In genomic region chr2:69615969-69616368, GRCh38 we compare ENCODE assay signal across 15 cellular contexts. TPM values are rescaled to one million over a fixed set of nuclear protein-coding genes. Genes with fewer than 3 reads are reported as not detected.
DNase-seq lines count a peak whose midpoint lies in the region; ATAC-seq lines count a peak whose summit lies in the region.
"Had no signal": no experiment of that assay in that cellular context is flagged by ENCODE, and none has a peak within 500 bp of the region (broad histone marks: within the 10 kb centered on the region; RNA-seq: fewer than 3 reads in every experiment).

No MANE protein-coding gene starts in this region.

- no peak overlapping the region for H3K4me2 ChIP-seq in trophoblast cell (ENCODE audit: low read length)
- H3K4me2 ChIP-seq: A549 had no signal

- no peak overlapping the region for H3K4ac ChIP-seq in trophoblast cell (ENCODE audit: low read depth, low read length)

- H3K4me3 Mint-ChIP-seq in activated CD4-positive, alpha-beta T cell treated with anti-CD3 and anti-CD28 coated beads, Interleukin-2, amount 10 ng/mL, durations not matched to agents 24 days and 14 days, result no peak overlapping the region
- H3K4me3 Mint-ChIP-seq: dendritic cell treated with granulocyte-macrophage colony-stimulating factor and Interleukin-4, amounts not matched to agents 40 ng/mL and 50 ng/mL, for 4 days had no signal

- H3K27ac ChIP-seq in trophoblast cell (ENCODE audit: low read depth, low read length) (peak overlapping the region; percentile 77), right cardiac atrium (ENCODE audit: low read length) (no peak overlapping the region)
- H3K27ac ChIP-seq: A549, SK-N-MC, skin epidermis had no signal

- H4K12ac ChIP-seq in trophoblast cell (ENCODE audit: low read depth, low read length), result no peak overlapping the region

- H3K79me1 ChIP-seq in trophoblast cell (ENCODE audit: low read length), result peaks cover 13% of the 10 kb centered on the region

- H3K9me3 Mint-ChIP-seq in activated CD4-positive, alpha-beta T cell treated with anti-CD3 and anti-CD28 coated beads, Interleukin-2, amount 10 ng/mL, durations not matched to agents 24 days and 14 days, result peaks cover 16% of the 10 kb centered on the region
- H3K9me3 Mint-ChIP-seq: dendritic cell treated with granulocyte-macrophage colony-stimulating factor and Interleukin-4, amounts not matched to agents 40 ng/mL and 50 ng/mL, for 4 days had no signal

- no peak overlapping the region for H3K18ac ChIP-seq in trophoblast cell (ENCODE audit: low read length)

- intact Hi-C loops in activated CD4-positive, alpha-beta T cell treated with anti-CD3 and anti-CD28 coated beads, Interleukin-2, amount 10 ng/mL, durations not matched to agents 24 days and 14 days (cut with micrococcal nuclease), result loop anchor here (1.0 to 2.0 kb wide), 2 partner anchors 9 to 15 kb away; no protein-coding TSS in a partner anchor
- intact Hi-C loops in right cardiac atrium (cut with DNase I), result no loop called here

- H3K14ac ChIP-seq in trophoblast cell (ENCODE audit: low read length), result no peak overlapping the region

- H3K36me3 Mint-ChIP-seq in activated CD4-positive, alpha-beta T cell treated with anti-CD3 and anti-CD28 coated beads, Interleukin-2, amount 10 ng/mL, durations not matched to agents 24 days and 14 days (ENCODE audit: low read depth), result peaks cover 48% of the 10 kb centered on the region

- no peaks in the 10 kb centered on the region for H3K36me3 ChIP-seq in trophoblast cell (ENCODE audit: control insufficient read depth in 1 of 2, insufficient read depth in 2 of 2, low read length in 2 of 2)
- H3K36me3 ChIP-seq: MG63 had no signal

- H3K4me1 ChIP-seq in trophoblast cell (ENCODE audit: control insufficient read depth in 1 of 2, insufficient read depth in 2 of 2, low read length in 2 of 2) (peaks cover 15 to 33% of the 10 kb centered on the region in 2 experiments), right cardiac atrium (ENCODE audit: control insufficient read depth, insufficient read depth, low read length) (peaks cover 20% of the 10 kb centered on the region)

- H3K9ac ChIP-seq in trophoblast cell (ENCODE audit: low read length), result no peak overlapping the region

- H3K23ac ChIP-seq in trophoblast cell (ENCODE audit: low read length), result no peak overlapping the region

- no peak overlapping the region for H2AK5ac ChIP-seq in trophoblast cell (ENCODE audit: low read length)

- no peak overlapping the region for H4K8ac ChIP-seq in trophoblast cell (ENCODE audit: low read depth, low read length)

- peak; percentile 41 for ATAC-seq in HG03045 (IDR thresholded peaks at IDR 0.05; ENCODE audit: unreplicated experiment)
- ATAC-seq in GM21526 (IDR thresholded peaks at IDR 0.05; ENCODE audit: low FRiP score, unreplicated experiment), result no peak
- ATAC-seq in right cardiac atrium, result no peak
- ATAC-seq in GM21528 (IDR thresholded peaks at IDR 0.05; ENCODE audit: low FRiP score, unreplicated experiment), result no peak

- H3K79me2 ChIP-seq in trophoblast cell (ENCODE audit: control insufficient read depth, insufficient read depth, low read length, poor library complexity), result peaks cover 5% of the 10 kb centered on the region

- peaks cover 29% of the 10 kb centered on the region for H3K4me1 Mint-ChIP-seq in activated CD4-positive, alpha-beta T cell treated with anti-CD3 and anti-CD28 coated beads, Interleukin-2, amount 10 ng/mL, durations not matched to agents 24 days and 14 days

- H2BK5ac ChIP-seq in trophoblast cell (ENCODE audit: low read depth, low read length, poor library complexity), result peak overlapping the region; percentile 59

- no peaks in the 10 kb centered on the region for H3K27me3 ChIP-seq in trophoblast cell (ENCODE audit: insufficient read depth, low read length)
- no peaks in the 10 kb centered on the region for H3K27me3 ChIP-seq in right cardiac atrium (ENCODE audit: control insufficient read depth, insufficient read depth)
- H3K27me3 ChIP-seq: MG63 had no signal

- WGBS in trophoblast cell (ENCODE audit: extremely low coverage, insufficient coverage, insufficient read length), result no CpG with 5 or more reads among the region's 4 CpGs
- WGBS in right cardiac atrium, result 86% methylated on average over 4 of the region's 4 CpGs

- no peak overlapping the region for H2AFZ ChIP-seq in trophoblast cell (ENCODE audit: insufficient read depth, low read length, poor library complexity)

- no peaks in the 10 kb centered on the region for H3K27me3 Mint-ChIP-seq in activated CD4-positive, alpha-beta T cell treated with anti-CD3 and anti-CD28 coated beads, Interleukin-2, amount 10 ng/mL, durations not matched to agents 24 days and 14 days
- H3K27me3 Mint-ChIP-seq: dendritic cell treated with granulocyte-macrophage colony-stimulating factor and Interleukin-4, amounts not matched to agents 40 ng/mL and 50 ng/mL, for 4 days had no signal

- H2BK120ac ChIP-seq in trophoblast cell (ENCODE audit: insufficient read depth, low read length, poor library complexity), result peak overlapping the region; percentile 36

- peaks cover 2% of the 10 kb centered on the region for H3K9me3 ChIP-seq in trophoblast cell (ENCODE audit: insufficient read depth, low read depth, low read length)
- no peaks in the 10 kb centered on the region for H3K9me3 ChIP-seq in right cardiac atrium (ENCODE audit: control insufficient read depth, low read length)
- H3K9me3 ChIP-seq: A549, MG63 had no signal

- DNase-seq in activated CD4-positive, alpha-beta T cell treated with anti-CD3 and anti-CD28 coated beads, Interleukin-2, amount 10 ng/mL, durations not matched to agents 24 days and 14 days, result no peak
- no peak for DNase-seq in activated CD4-positive, alpha-beta T cell treated with anti-CD3 and anti-CD28 coated beads, Interleukin-2, amount 50 U/mL, for 4 hours
- DNase-seq in RPMI8226 (peak; percentile 21), trophoblast cell (peak in 1 of 2 donors; percentile 22), right cardiac atrium (no peak)
- DNase-seq: COR-L47, MG63 had no signal

- no peak overlapping the region for H4K91ac ChIP-seq in trophoblast cell (ENCODE audit: low read depth, low read length)

- H3K4me3 ChIP-seq in trophoblast cell (ENCODE audit: low read depth, low read length), result no peak overlapping the region
- no peak overlapping the region for H3K4me3 ChIP-seq in right cardiac atrium (ENCODE audit: low read length)
- H3K4me3 ChIP-seq: A549, lung, MG63, SK-N-MC, skin epidermis had no signal

- H3K27ac Mint-ChIP-seq in activated CD4-positive, alpha-beta T cell treated with anti-CD3 and anti-CD28 coated beads, Interleukin-2, amount 10 ng/mL, durations not matched to agents 24 days and 14 days, result peak overlapping the region; percentile 9
- H3K27ac Mint-ChIP-seq: dendritic cell treated with granulocyte-macrophage colony-stimulating factor and Interleukin-4, amounts not matched to agents 40 ng/mL and 50 ng/mL, for 4 days had no signal

- no peak overlapping the region for H2BK12ac ChIP-seq in trophoblast cell (ENCODE audit: low read length)

RNA-seq across cellular contexts. Expression of gene AAK1, which starts 27.6 kb away (rescaled TPM):
- 81.7 and 86.0 TPM in 2 replicates for total RNA-seq in activated CD4-positive, alpha-beta T cell treated with anti-CD3 and anti-CD28 coated beads, Interleukin-2, amount 10 ng/mL, durations not matched to agents 24 days and 14 days
- 137 and 140 TPM in 2 replicates for polyA plus RNA-seq in trophoblast cell (2013)
- 10 to 100 TPM; 45.6 to 57.5 (median 53.4) TPM for total RNA-seq in right cardiac atrium
- 13.8 TPM for polyA plus RNA-seq in right cardiac atrium
